In genomic region chr16:88923450-88923849, GRCh38 we compare ENCODE assay signal across 37 cellular contexts. TPM values are rescaled to one million over a fixed set of nuclear protein-coding genes. Genes with fewer than 3 reads are reported as not detected.
DNase-seq lines count a peak whose midpoint lies in the region; ATAC-seq, FAIRE-seq and TF ChIP-seq lines count a peak whose summit lies in the region.
"Had no signal": no experiment of that assay in that cellular context is flagged by ENCODE, and none has a peak within 500 bp of the region (broad histone marks: within the 10 kb centered on the region; RNA-seq: fewer than 3 reads in every experiment).

No MANE protein-coding gene starts in this region.

- FAIRE-seq in urothelium cell line (lab: Jason Lieb, UNC), result peak; percentile 40
- FAIRE-seq: A549, colon, GM12878, RCC 7860 had no signal

- H3K36me3 ChIP-seq in left ventricle myocardium inferior (no peaks in the 10 kb centered on the region), lower lobe of right lung (no peaks in the 10 kb centered on the region)
- H3K36me3 ChIP-seq: gastrocnemius medialis, thoracic aorta, vagina had no signal

- intact Hi-C loops in left ventricle myocardium inferior (cut with micrococcal nuclease) (no loop called here), left cardiac atrium (cut with DNase I) (no loop called here), lower lobe of right lung (cut with DNase I) (no loop called here)

- ATAC-seq in left cardiac atrium (no peak), lower lobe of right lung (no peak), HG03039 (IDR thresholded peaks at IDR 0.05; ENCODE audit: unreplicated experiment) (no peak)
- ATAC-seq: CD8-positive, alpha-beta T cell; gastrocnemius medialis; GM12878; stimulated activated naive CD8-positive, alpha-beta T cell treated with anti-CD3 and anti-CD28 coated beads, Interleukin-15, amount 100 ng/mL, for 72 hours had no signal

- H3K9me3 ChIP-seq in left ventricle myocardium inferior (replicated peaks) (no peaks in the 10 kb centered on the region), lower lobe of right lung (no peaks in the 10 kb centered on the region)
- H3K9me3 ChIP-seq: A549, gastrocnemius medialis, thoracic aorta, vagina had no signal

- H3K27me3 ChIP-seq in left ventricle myocardium inferior (ENCODE audit: low read depth) (peaks cover 42% of the 10 kb centered on the region), lower lobe of right lung (ENCODE audit: low read depth) (peaks cover 11% of the 10 kb centered on the region)
- H3K27me3 ChIP-seq: gastrocnemius medialis, vagina had no signal

- DNase-seq in left ventricle myocardium inferior (no peak), left cardiac atrium (no peak), NCI-H69 (lab: John Stamatoyannopoulos, UW) (peak; percentile 4), lower lobe of right lung (no peak), urothelium cell line (ENCODE audit: low spot score) (no peak), GM19240 (ENCODE audit: insufficient read length, low spot score) (no peak), medulla oblongata (ENCODE audit: extremely low spot score) (no peak)
- DNase-seq: activated CD4-positive, alpha-beta T cell treated with anti-CD3 and anti-CD28 coated beads for 4 hours; activated effector memory CD4-positive, alpha-beta T cell treated with anti-CD3 and anti-CD28 coated beads, Interleukin-2, amount 50 U/mL, for 16 hours; activated T-cell treated with anti-CD3 and anti-CD28 coated beads, Interleukin-2, amount 50 U/mL, for 1 hour; aorta; effector CD4-positive, alpha-beta T cell; gastrocnemius medialis; HFFc6; hippocampal formation; mammary epithelial cell; NCI-H1105; NCI-H1930; NCI-H526 treated with DMSO at 0.1 percent for 48 hours; right cardiac atrium; SIG-M5; stimulated activated CD4-positive, alpha-beta T cell treated with anti-CD3 and anti-CD28 coated beads, Interleukin-2, amount 100 ng/mL, for 24 hours; stimulated activated naive CD8-positive, alpha-beta T cell treated with anti-CD3 and anti-CD28 coated beads, Interleukin-15, amount 100 ng/mL, for 72 hours; T-helper 9 cell had no signal

- TF ChIP-seq CTCF in left ventricle myocardium inferior (IDR thresholded peaks at IDR 0.05; ENCODE audit: borderline replicate concordance) (no peak), lower lobe of right lung (IDR thresholded peaks at IDR 0.05) (no peak)

- H3K4me1 ChIP-seq in left ventricle myocardium inferior, result peaks cover 85% of the 10 kb centered on the region
- peaks cover 52% of the 10 kb centered on the region for H3K4me1 ChIP-seq in lower lobe of right lung
- H3K4me1 ChIP-seq: parathyroid adenoma had no signal

- H3K27ac ChIP-seq in left ventricle myocardium inferior (replicated peaks) (peak overlapping the region; percentile 90), lower lobe of right lung (peak overlapping the region; percentile 46)
- H3K27ac ChIP-seq: A549, thoracic aorta, vagina, VCaP had no signal

- H3K4me3 ChIP-seq in left ventricle myocardium inferior (no peak overlapping the region), lower lobe of right lung (no peak overlapping the region)
- H3K4me3 ChIP-seq: A549, gastrocnemius medialis, GM12878, thoracic aorta, vagina had no signal

RNA-seq across cellular contexts. Expression of gene CBFA2T3, which starts 53.6 kb away (rescaled TPM):
- total RNA-seq in left ventricle myocardium inferior, result 8.6 TPM
- 1 to 10 TPM; 6.5 to 6.6 TPM for total RNA-seq in left cardiac atrium
- 14.3 TPM for total RNA-seq in lower lobe of right lung
- total RNA-seq: HFFc6, M059J had no signal

RNA-seq across cellular contexts. Expression of gene PABPN1L, which starts 57.0 kb away (rescaled TPM):
- total RNA-seq in left ventricle myocardium inferior (not detected), left cardiac atrium (not detected), lower lobe of right lung (not detected)
- total RNA-seq: aorta; CD8-positive, alpha-beta T cell; fibroblast of lung; gastrocnemius medialis; GM12878; HFFc6; M059J; mammary epithelial cell; neural crest cell; right cardiac atrium; thoracic aorta; vagina had no signal
